10 cellular contexts compared by ENCODE assay signal in genomic region chrX:151973851-151974335, GRCh38. TPM values are rescaled to one million over a fixed set of nuclear protein-coding genes. Genes with fewer than 3 reads are reported as not detected.
DNase-seq lines count a peak whose midpoint lies in the region; ATAC-seq, FAIRE-seq and TF ChIP-seq lines count a peak whose summit lies in the region.
"Had no signal": no experiment of that assay in that cellular context is flagged by ENCODE, and none has a peak within 500 bp of the region (broad histone marks: within the 10 kb centered on the region; RNA-seq: fewer than 3 reads in every experiment).

No MANE protein-coding gene starts in this region.

- ATAC-seq in HG03469 (IDR thresholded peaks at IDR 0.05; ENCODE audit: unreplicated experiment), result no peak
- ATAC-seq: stimulated activated effector memory CD8-positive, alpha-beta T cell treated with anti-CD3 and anti-CD28 coated beads, Interleukin-12 subunit alpha, Interleukin-12 subunit beta, amount 100 ng/mL, for 72 hours had no signal

- FAIRE-seq in RCC 7860 (lab: Jason Lieb, UNC), result peak; percentile 17

- H3K4me3 ChIP-seq in Caco-2 (ENCODE audit: low read depth, low read length), result peak overlapping the region; percentile 63
- peak overlapping the region; percentile 66 for H3K4me3 ChIP-seq in fibroblast of villous mesenchyme (ENCODE audit: low read depth, low read length)
- peak overlapping the region; percentile 63 for H3K4me3 ChIP-seq in parathyroid adenoma (ENCODE audit: low read depth, low read length)

- H3K9me3 ChIP-seq in Caco-2, result no peaks in the 10 kb centered on the region
- no peaks in the 10 kb centered on the region for H3K9me3 ChIP-seq in parathyroid adenoma (ENCODE audit: control insufficient read depth, low read length)

- H3K36me3 Mint-ChIP-seq in Caco-2 (ENCODE audit: insufficient read depth, unreplicated experiment), result peaks cover 16% of the 10 kb centered on the region
- H3K36me3 Mint-ChIP-seq: stimulated activated effector memory CD8-positive, alpha-beta T cell treated with anti-CD3 and anti-CD28 coated beads, Interleukin-12 subunit alpha, Interleukin-12 subunit beta, amount 100 ng/mL, for 72 hours had no signal

- no peak overlapping the region for H3K9ac ChIP-seq in parathyroid adenoma

- peak overlapping the region; percentile 66 for H2AFZ ChIP-seq in parathyroid adenoma

- no peaks in the 10 kb centered on the region for H3K27me3 ChIP-seq in Caco-2 (replicated peaks; ENCODE audit: control insufficient read depth, insufficient read depth, low read length)
- no peaks in the 10 kb centered on the region for H3K27me3 ChIP-seq in parathyroid adenoma (ENCODE audit: control insufficient read depth, insufficient read depth, low read length)

- intact Hi-C loops in Caco-2 (cut with micrococcal nuclease; ENCODE audit: unreplicated experiment), result loop anchor here (1.0 to 10.0 kb wide), 3 partner anchors 15 to 71 kb away; no protein-coding TSS in a partner anchor

- no TSS peak for BruUV-seq in Caco-2 (replicated peaks; lab: Mats Ljungman, UMichigan)

- TF ChIP-seq CTCF in Caco-2 (IDR thresholded peaks at IDR 0.05; ENCODE audit: insufficient read depth in 1 of 2, low read depth in 1 of 2, low read length in 1 of 2, severe bottlenecking in 1 of 2, unreplicated experiment in 1 of 2) (no peak), fibroblast of villous mesenchyme (IDR thresholded peaks at IDR 0.05; ENCODE audit: insufficient read depth, low read depth, low read length) (no peak), parathyroid adenoma (IDR thresholded peaks at IDR 0.05) (no peak)

- H3K27ac Mint-ChIP-seq in Caco-2 (ENCODE audit: unreplicated experiment), result peak overlapping the region; percentile 55
- H3K27ac Mint-ChIP-seq: stimulated activated effector memory CD8-positive, alpha-beta T cell treated with anti-CD3 and anti-CD28 coated beads, Interleukin-12 subunit alpha, Interleukin-12 subunit beta, amount 100 ng/mL, for 72 hours had no signal

- peak overlapping the region; percentile 72 for H3K4me2 ChIP-seq in parathyroid adenoma (ENCODE audit: low read length)

- H3K4me1 ChIP-seq in Caco-2, result peaks cover 3% of the 10 kb centered on the region; the same call in 1 of the 2 replicates
- no peaks in the 10 kb centered on the region for H3K4me1 ChIP-seq in parathyroid adenoma

- H3K4me1 Mint-ChIP-seq in Caco-2 (ENCODE audit: low read depth, unreplicated experiment), result peaks cover 7% of the 10 kb centered on the region
- H3K4me1 Mint-ChIP-seq: stimulated activated effector memory CD8-positive, alpha-beta T cell treated with anti-CD3 and anti-CD28 coated beads, Interleukin-12 subunit alpha, Interleukin-12 subunit beta, amount 100 ng/mL, for 72 hours had no signal

- POLR2A ChIA-PET in Caco-2 (lab: Charles Lee), result interaction anchor here (0.7 kb wide), 1 partner anchor 1301 kb away, joined by 9 read pairs; no protein-coding TSS in a partner anchor

- no peaks in the 10 kb centered on the region for H3K79me2 ChIP-seq in parathyroid adenoma

- DNase-seq in Caco-2 (peak in 1 of 2 experiments; percentile 17), RCC 7860 (ENCODE audit: low spot score) (peak; percentile 31), fibroblast of villous mesenchyme (ENCODE audit: low read depth) (no peak), DMS153 (lab: John Stamatoyannopoulos, UW) (no peak), COLO829 (ENCODE audit: low spot score) (no peak), GM19238 (ENCODE audit: insufficient read length, low spot score) (no peak)

- no peaks in the 10 kb centered on the region for H3K9me3 Mint-ChIP-seq in Caco-2 (ENCODE audit: unreplicated experiment)
- H3K9me3 Mint-ChIP-seq: stimulated activated effector memory CD8-positive, alpha-beta T cell treated with anti-CD3 and anti-CD28 coated beads, Interleukin-12 subunit alpha, Interleukin-12 subunit beta, amount 100 ng/mL, for 72 hours had no signal

- H3K4me3 Mint-ChIP-seq in Caco-2 (ENCODE audit: unreplicated experiment), result peak overlapping the region; percentile 76
- H3K4me3 Mint-ChIP-seq: stimulated activated effector memory CD8-positive, alpha-beta T cell treated with anti-CD3 and anti-CD28 coated beads, Interleukin-12 subunit alpha, Interleukin-12 subunit beta, amount 100 ng/mL, for 72 hours had no signal

- H3K36me3 ChIP-seq in Caco-2 (ENCODE audit: control insufficient read depth, insufficient read depth, low read length) (no peaks in the 10 kb centered on the region), parathyroid adenoma (ENCODE audit: control insufficient read depth, insufficient read depth, low read length) (no peaks in the 10 kb centered on the region)

- peak overlapping the region; percentile 47 for H3K27ac ChIP-seq in parathyroid adenoma
- H3K27ac ChIP-seq: VCaP had no signal

- no peaks in the 10 kb centered on the region for H3K27me3 Mint-ChIP-seq in Caco-2 (ENCODE audit: insufficient read depth, unreplicated experiment)

- CTCF ChIA-PET in Caco-2 (lab: Charles Lee), result interaction anchor here (0.8 kb wide), 1 partner anchor 15 kb away, joined by 4 read pairs; no protein-coding TSS in a partner anchor

RNA-seq across cellular contexts. Expression of gene GABRE, which starts 0.6 kb away (rescaled TPM):
- total RNA-seq in Caco-2 (2022), result 39.8 and 40.4 TPM in 2 replicates
- total RNA-seq in fibroblast of villous mesenchyme, result 24.2 and 50.1 TPM in 2 replicates
